ENCODE assay signal across 36 cellular contexts in genomic region chr9:116345393-116345792, GRCh38.
"Had no signal": no experiment of that assay in that cellular context is flagged by ENCODE, and none has a peak within 500 bp of the region (broad histone marks: within the 10 kb centered on the region; RNA-seq: fewer than 3 reads in every experiment).

No MANE protein-coding gene starts in this region.

- H3K9me3 Mint-ChIP-seq: activated CD4-positive, alpha-beta T cell treated with anti-CD3 and anti-CD28 coated beads, Interleukin-2, amount 10 ng/mL, durations not matched to agents 7 days and 5 days; activated naive CD8-positive, alpha-beta T cell treated with anti-CD3 and anti-CD28 coated beads for 36 hours; T-helper 1 cell treated with Interleukin-12 subunit alpha and Interleukin-12 subunit beta and Interleukin-4 antibody, amounts not matched to agents 30 μg/mL and 1 μg/mL, for 36 hours; T-helper 2 cell treated with Interferon-gamma antibody and Interleukin-4, amounts not matched to agents 5 μg/mL and 100 μg/mL, for 36 hours had no signal

- H3K4me1 ChIP-seq: Peyer's patch had no signal

- ATAC-seq: activated CD4-positive, alpha-beta T cell treated with anti-CD3 and anti-CD28 coated beads for 36 hours; activated CD4-positive, CD25-positive, alpha-beta regulatory T cell treated with anti-CD3 and anti-CD28 coated beads, Interleukin-2, amount 50 U/mL, for 24 hours; activated T-cell treated with anti-CD3 and anti-CD28 coated beads, Interleukin-2, amount 50 U/mL, for 72 hours; activated T-helper 17 cell treated with anti-CD3 and anti-CD28 coated beads, Interleukin-2, amount 50 U/mL, for 72 hours; PC-3 had no signal

- H3K27ac ChIP-seq: brain microvascular endothelial cell, Peyer's patch, SJSA1 had no signal

- DNase-seq: activated CD4-positive, alpha-beta T cell treated with anti-CD3 and anti-CD28 coated beads for 36 hours; activated CD4-positive, alpha-beta T cell treated with anti-CD3 and anti-CD28 coated beads, Interleukin-2, amount 10 ng/mL, durations not matched to agents 7 days and 5 days; activated CD4-positive, alpha-beta T cell treated with anti-CD3 and anti-CD28 coated beads, Interleukin-2, amount 50 U/mL, for 48 hours; activated CD8-positive, alpha-beta memory T cell treated with anti-CD3 and anti-CD28 coated beads, Interleukin-2, amount 50 U/mL, for 48 hours; activated effector memory CD4-positive, alpha-beta T cell treated with anti-CD3 and anti-CD28 coated beads, Interleukin-2, amount 50 U/mL, for 16 hours; activated naive CD4-positive, alpha-beta T cell; activated naive CD4-positive, alpha-beta T cell treated with anti-CD3 and anti-CD28 coated beads, Interleukin-2, amount 50 U/mL, for 16 hours; activated naive CD8-positive, alpha-beta T cell treated with anti-CD3 and anti-CD28 coated beads for 36 hours; activated T-cell treated with anti-CD3 and anti-CD28 coated beads, Interleukin-2, amount 50 U/mL, for 72 hours; amniotic stem cell; aorta; brain microvascular endothelial cell; MM.1S; MV-4-11; NCI-H1092; NCI-H1417; NCI-H146; NCI-H187; NCI-H2029 treated with DMSO at 0.1 percent for 48 hours; NCI-H2107; NCI-H2171; NCI-H510A; NCI-H526; NCI-H748 treated with DMSO at 0.1 percent for 48 hours; NK-92 treated with Interleukin-12 subunit alpha and Interleukin-12 subunit beta, amount 100 ng/mL, for 24 hours; PC-3; Peyer's patch; RPMI8226; SHP77 treated with DMSO at 0.1 percent for 48 hours; SK-N-SH had no signal

- H3K27me3 Mint-ChIP-seq: activated CD4-positive, alpha-beta T cell treated with anti-CD3 and anti-CD28 coated beads, Interleukin-2, amount 10 ng/mL, durations not matched to agents 7 days and 5 days; activated naive CD8-positive, alpha-beta T cell treated with anti-CD3 and anti-CD28 coated beads for 36 hours had no signal

- H3K9me3 ChIP-seq: Peyer's patch, SJSA1, SK-N-SH had no signal

- H3K27me3 ChIP-seq: brain microvascular endothelial cell, Peyer's patch, SJSA1 had no signal

- H3K36me3 Mint-ChIP-seq: activated naive CD8-positive, alpha-beta T cell treated with anti-CD3 and anti-CD28 coated beads for 36 hours had no signal

- H3K4me3 Mint-ChIP-seq: activated CD4-positive, alpha-beta T cell treated with anti-CD3 and anti-CD28 coated beads for 36 hours; activated CD4-positive, alpha-beta T cell treated with anti-CD3 and anti-CD28 coated beads, Interleukin-2, amount 10 ng/mL, durations not matched to agents 7 days and 5 days; activated naive CD8-positive, alpha-beta T cell treated with anti-CD3 and anti-CD28 coated beads for 36 hours; activated T-cell treated with anti-CD3 and anti-CD28 coated beads, Interleukin-2, amount 50 U/mL, for 72 hours; activated T-helper 17 cell treated with anti-CD3 and anti-CD28 coated beads, Interleukin-2, amount 50 U/mL, for 72 hours; T-helper 1 cell treated with Interleukin-12 subunit alpha and Interleukin-12 subunit beta and Interleukin-4 antibody, amounts not matched to agents 30 μg/mL and 1 μg/mL, for 36 hours; T-helper 2 cell treated with Interferon-gamma antibody and Interleukin-4, amounts not matched to agents 5 μg/mL and 100 μg/mL, for 36 hours had no signal

- H3K4me3 ChIP-seq: Peyer's patch, SJSA1 had no signal

- H3K9ac ChIP-seq: SK-N-SH had no signal

- H3K36me3 ChIP-seq: Peyer's patch had no signal

- H3K27ac Mint-ChIP-seq: activated CD4-positive, alpha-beta T cell treated with anti-CD3 and anti-CD28 coated beads for 36 hours; activated CD4-positive, alpha-beta T cell treated with anti-CD3 and anti-CD28 coated beads, Interleukin-2, amount 10 ng/mL, durations not matched to agents 7 days and 5 days; activated naive CD8-positive, alpha-beta T cell treated with anti-CD3 and anti-CD28 coated beads for 36 hours; activated T-cell treated with anti-CD3 and anti-CD28 coated beads, Interleukin-2, amount 50 U/mL, for 72 hours; activated T-helper 17 cell treated with anti-CD3 and anti-CD28 coated beads, Interleukin-2, amount 50 U/mL, for 72 hours; T-helper 1 cell treated with Interleukin-12 subunit alpha and Interleukin-12 subunit beta and Interleukin-4 antibody, amounts not matched to agents 30 μg/mL and 1 μg/mL, for 36 hours; T-helper 2 cell treated with Interferon-gamma antibody and Interleukin-4, amounts not matched to agents 5 μg/mL and 100 μg/mL, for 36 hours had no signal

- H3K4me2 ChIP-seq: SK-N-SH had no signal

- FAIRE-seq: TTC549 had no signal

- H3K4me1 Mint-ChIP-seq: activated CD4-positive, alpha-beta T cell treated with anti-CD3 and anti-CD28 coated beads for 36 hours; activated CD4-positive, alpha-beta T cell treated with anti-CD3 and anti-CD28 coated beads, Interleukin-2, amount 10 ng/mL, durations not matched to agents 7 days and 5 days; activated naive CD8-positive, alpha-beta T cell treated with anti-CD3 and anti-CD28 coated beads for 36 hours; activated T-helper 17 cell treated with anti-CD3 and anti-CD28 coated beads, Interleukin-2, amount 50 U/mL, for 72 hours had no signal
